1 cellular context compared by ENCODE assay signal in genomic region chr15:60528530-60528929, GRCh38.
TF ChIP-seq lines count a peak whose summit lies in the region.

No MANE protein-coding gene starts in this region.

TF ChIP-seq in IMR-90, 13 proteins besides CTCF, POLR2A, EP300 and RAD21:
- TF ChIP-seq RFX5 (IDR thresholded peaks at IDR 0.05; ENCODE audit: low read depth, low read length) (no peak), ELK1 (IDR thresholded peaks at IDR 0.05; ENCODE audit: borderline replicate concordance, low read depth, low read length) (no peak), BHLHE40 (IDR thresholded peaks at IDR 0.05; ENCODE audit: low read depth, low read length) (no peak)
TF ChIP-seq in IMR-90: peak in this region for 0.
